In genomic region chr12:52435659-52435999, GRCh38 we compare ENCODE assay signal across 1 cellular context.
TF ChIP-seq lines count a peak whose summit lies in the region.

No MANE protein-coding gene starts in this region.

TF ChIP-seq in GM23338, 12 proteins besides CTCF, POLR2A, EP300 and RAD21:
- no peak for TF ChIP-seq JUNB (IDR thresholded peaks at IDR 0.05; ENCODE audit: unreplicated experiment)
- no peak for TF ChIP-seq STAT1 (IDR thresholded peaks at IDR 0.05; ENCODE audit: unreplicated experiment)
- no peak for TF ChIP-seq ZNF331 (CRISPR knock-in tag; IDR thresholded peaks at IDR 0.05; ENCODE audit: low read depth)
- no peak for TF ChIP-seq ZNF462 (CRISPR knock-in tag; IDR thresholded peaks at IDR 0.05)
- TF ChIP-seq ZNF114 (CRISPR knock-in tag; IDR thresholded peaks at IDR 0.05): no peak
- no peak for TF ChIP-seq ETS1 (IDR thresholded peaks at IDR 0.05)
- TF ChIP-seq EZH2phosphoT487 (IDR thresholded peaks at IDR 0.05; ENCODE audit: unreplicated experiment): no peak
- TF ChIP-seq REST (IDR thresholded peaks at IDR 0.05; ENCODE audit: unreplicated experiment): no peak
- no peak for TF ChIP-seq EZH2 (IDR thresholded peaks at IDR 0.05; ENCODE audit: low read depth, unreplicated experiment)
- no peak for TF ChIP-seq NANOG (IDR thresholded peaks at IDR 0.05; ENCODE audit: borderline replicate concordance)
- TF ChIP-seq CREB1 (CRISPR knock-in tag; IDR thresholded peaks at IDR 0.05; ENCODE audit: low read depth): no peak
